In genomic region chr11:132228756-132229325, GRCh38 we compare ENCODE assay signal across 25 cellular contexts.
DNase-seq lines count a peak whose midpoint lies in the region; ATAC-seq, FAIRE-seq and TF ChIP-seq lines count a peak whose summit lies in the region.
"Had no signal": no experiment of that assay in that cellular context is flagged by ENCODE, and none has a peak within 500 bp of the region (broad histone marks: within the 10 kb centered on the region; RNA-seq: fewer than 3 reads in every experiment).

No MANE protein-coding gene starts in this region.

- no peak for TF ChIP-seq POLR2A in heart left ventricle (IDR thresholded peaks at IDR 0.05)

- ATAC-seq in heart left ventricle (no peak), HG03439 (IDR thresholded peaks at IDR 0.05; ENCODE audit: unreplicated experiment) (no peak), Right ventricle myocardium superior (ENCODE audit: poor library complexity) (no peak)
- ATAC-seq: activated naive CD4-positive, alpha-beta T cell treated with anti-CD3 and anti-CD28 coated beads, Interleukin-2, amount 50 U/mL, for 72 hours; activated T-helper 17 cell treated with anti-CD3 and anti-CD28 coated beads, Interleukin-2, amount 50 U/mL, for 72 hours; esophagus mucosa; HepG2; left ventricle myocardium superior; stimulated activated memory B cell treated with anti-CD40 and anti-IgM and Interleukin-4, amounts not matched to agents 10 μg/mL and 1 μg/mL and 100 μg/mL, for 72 hours; T-helper 17 cell had no signal

- TF ChIP-seq CTCF in bronchial epithelial cell (IDR thresholded peaks at IDR 0.05; ENCODE audit: insufficient read depth, low read length, severe bottlenecking) (no peak), kidney epithelial cell (IDR thresholded peaks at IDR 0.05; ENCODE audit: insufficient read depth, low read length, poor library complexity, severe bottlenecking) (no peak), heart left ventricle (IDR thresholded peaks at IDR 0.05) (no peak)

- no peaks in the 10 kb centered on the region for H3K36me3 ChIP-seq in H7 (replicated peaks; ENCODE audit: control insufficient read depth, insufficient read depth, low read length)
- no peaks in the 10 kb centered on the region for H3K36me3 ChIP-seq in bronchial epithelial cell (ENCODE audit: control insufficient read depth, insufficient read depth, low read length)
- no peaks in the 10 kb centered on the region for H3K36me3 ChIP-seq in kidney epithelial cell (ENCODE audit: control insufficient read depth, insufficient read depth, low read length)
- no peaks in the 10 kb centered on the region for H3K36me3 ChIP-seq in heart left ventricle
- H3K36me3 ChIP-seq: ascending aorta had no signal

- DNase-seq in AG08396 (ENCODE audit: low spot score): peak; percentile 10
- DNase-seq in H7: peak; percentile 28
- peak; percentile 27 for DNase-seq in bronchial epithelial cell (ENCODE audit: low read depth)
- DNase-seq in kidney epithelial cell (ENCODE audit: low read depth): peak; percentile 0
- DNase-seq in heart left ventricle: no peak
- DNase-seq in NCI-H1092 treated with DMSO at 0.1 percent for 48 hours (lab: John Stamatoyannopoulos, UW): no peak
- no peak for DNase-seq in Right ventricle myocardium superior
- DNase-seq: activated CD4-positive, alpha-beta T cell treated with anti-CD3 and anti-CD28 coated beads, Interleukin-2, amount 10 ng/mL, durations not matched to agents 7 days and 5 days; CD4-positive, alpha-beta T cell; effector memory CD4-positive, alpha-beta T cell; left ventricle myocardium superior; NCI-H1105 treated with DMSO at 0.1 percent for 48 hours; NCI-H2081; NCI-H510A; stimulated activated CD4-positive, alpha-beta T cell treated with anti-CD3 and anti-CD28 coated beads, Interleukin-1b, Interleukin-23, amount 100 ng/mL, for 48 hours; T-helper 17 cell; testis had no signal

- intact Hi-C loops in heart left ventricle (cut with DNase I): no loop called here
- intact Hi-C loops in Right ventricle myocardium superior (cut with DNase I): no loop called here

- no peak overlapping the region for H3K27ac ChIP-seq in heart left ventricle
- H3K27ac ChIP-seq: ascending aorta, testis had no signal

- H3K9me3 ChIP-seq in heart left ventricle: peaks cover 0 to 4% (median 0%) of the 10 kb centered on the region in 12 donors
- H3K9me3 ChIP-seq: ascending aorta, testis had no signal

- 84 to 89% (median 86%) methylated on average over 9 of the region's 9 CpGs for WGBS in heart left ventricle, 4 donors

- H3K4me1 ChIP-seq in heart left ventricle: no peaks in the 10 kb centered on the region
- H3K4me1 ChIP-seq: ascending aorta, testis had no signal

- H3K4me3 ChIP-seq in H7 (ENCODE audit: insufficient read depth, low read depth, low read length) (no peak overlapping the region), bronchial epithelial cell (ENCODE audit: low read depth, low read length) (no peak overlapping the region), kidney epithelial cell (ENCODE audit: low read depth, low read length) (no peak overlapping the region), heart left ventricle (no peak overlapping the region)
- H3K4me3 ChIP-seq: ascending aorta, testis had no signal

- H3K27me3 ChIP-seq in H7 (ENCODE audit: control insufficient read depth, insufficient read depth, low read length) (no peaks in the 10 kb centered on the region), bronchial epithelial cell (ENCODE audit: control insufficient read depth, insufficient read depth, low read length) (no peaks in the 10 kb centered on the region), kidney epithelial cell (ENCODE audit: control insufficient read depth, insufficient read depth, low read length) (no peaks in the 10 kb centered on the region), heart left ventricle (no peaks in the 10 kb centered on the region)
- H3K27me3 ChIP-seq: ascending aorta, testis had no signal

- no peak for FAIRE-seq in bronchial epithelial cell (lab: Jason Lieb, UNC)
- FAIRE-seq: HepG2, RCC 7860 had no signal

Comparison
In these comparisons a context has a peak if more than half of its experiments do, and no peak if none do; other contexts are left out.
1. DNase-seq: peak in AG08396 (single experiment), H7 (single experiment), bronchial epithelial cell (single experiment) and kidney epithelial cell (single experiment); none in heart left ventricle (0 of 5), NCI-H1092 treated with DMSO at 0.1 percent for 48 hours (single experiment) and Right ventricle myocardium superior (single experiment).